In the genomic region with DNA sequence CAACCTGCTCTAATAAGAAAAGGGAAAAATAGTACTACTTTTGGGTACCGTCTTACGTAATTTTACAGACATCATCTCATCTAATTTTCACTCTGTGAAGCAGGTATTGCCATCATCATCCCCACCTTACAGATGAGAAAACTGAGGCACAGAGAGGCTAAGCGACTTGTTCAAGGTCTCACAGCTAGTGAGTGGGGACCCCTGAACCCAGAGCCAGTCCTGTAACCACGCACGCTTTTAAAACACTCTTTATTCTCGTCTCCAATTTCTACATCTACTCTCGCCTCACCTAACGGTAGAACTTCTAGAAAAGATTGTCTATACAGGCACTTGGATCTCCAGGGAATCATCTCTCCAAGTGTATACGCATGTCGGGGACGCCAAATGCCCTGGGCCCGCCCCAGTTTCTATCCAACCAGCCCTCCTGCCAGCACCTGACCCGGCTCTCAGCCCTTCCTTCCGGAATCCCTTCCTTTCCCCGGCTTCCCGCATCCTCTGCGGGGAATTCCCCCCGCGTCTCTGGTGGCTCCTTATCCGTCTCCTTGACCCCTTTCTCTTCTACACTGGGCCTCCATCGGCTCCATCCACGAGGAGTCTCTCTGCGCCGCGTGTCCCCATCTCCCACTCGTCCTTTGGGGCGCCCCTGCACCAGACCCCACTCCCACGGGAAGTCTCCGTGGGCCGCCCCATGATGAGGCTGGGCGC, we compare ENCODE assay signal across 1 cellular context.
TF ChIP-seq lines count a peak whose summit lies in the region.

No MANE protein-coding gene starts in this region.

TF ChIP-seq in IMR-90, 13 proteins besides CTCF, POLR2A, EP300 and RAD21:
- 0 out of 2 replicates have a peak, but pooled peaks have one; percentile 20 for TF ChIP-seq CEBPB (IDR thresholded peaks at IDR 0.05; ENCODE audit: low read depth, low read length)
- TF ChIP-seq, protein P1, sequence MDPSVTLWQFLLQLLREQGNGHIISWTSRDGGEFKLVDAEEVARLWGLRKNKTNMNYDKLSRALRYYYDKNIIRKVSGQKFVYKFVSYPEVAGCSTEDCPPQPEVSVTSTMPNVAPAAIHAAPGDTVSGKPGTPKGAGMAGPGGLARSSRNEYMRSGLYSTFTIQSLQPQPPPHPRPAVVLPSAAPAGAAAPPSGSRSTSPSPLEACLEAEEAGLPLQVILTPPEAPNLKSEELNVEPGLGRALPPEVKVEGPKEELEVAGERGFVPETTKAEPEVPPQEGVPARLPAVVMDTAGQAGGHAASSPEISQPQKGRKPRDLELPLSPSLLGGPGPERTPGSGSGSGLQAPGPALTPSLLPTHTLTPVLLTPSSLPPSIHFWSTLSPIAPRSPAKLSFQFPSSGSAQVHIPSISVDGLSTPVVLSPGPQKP (IDR thresholded peaks at IDR 0.05; ENCODE audit: borderline replicate concordance, low read depth, low read length), result no peak
TF ChIP-seq in IMR-90: peak in this region for 1.
